Comparison of ENCODE assay signal across 9 cellular contexts in genomic region chr22:39175127-39176066, GRCh38. TPM values are rescaled to one million over a fixed set of nuclear protein-coding genes. Genes with fewer than 3 reads are reported as not detected.
DNase-seq lines count a peak whose midpoint lies in the region; ATAC-seq and TF ChIP-seq lines count a peak whose summit lies in the region.
"Had no signal": no experiment of that assay in that cellular context is flagged by ENCODE, and none has a peak within 500 bp of the region (broad histone marks: within the 10 kb centered on the region; RNA-seq: fewer than 3 reads in every experiment).

No MANE protein-coding gene starts in this region.

- CTCF ChIA-PET in A673 (lab: Charles Lee) = interaction anchor here (0.7 kb wide), 1 partner anchor 26 kb away, joined by 3 read pairs; no protein-coding TSS in a partner anchor

- no peaks in the 10 kb centered on the region for H4K20me1 ChIP-seq in neural cell (ENCODE audit: insufficient read depth)

- H3K9ac ChIP-seq in neural cell (ENCODE audit: low read length) = peak overlapping the region; percentile 70

- BruUV-seq in A673 (replicated peaks; lab: Mats Ljungman, UMichigan) = no TSS peak

- no peaks in the 10 kb centered on the region for H3K79me2 ChIP-seq in neural cell (replicated peaks; ENCODE audit: insufficient read depth, low read length)

- H3K9me3 ChIP-seq in A673 (ENCODE audit: low read depth, low read length, poor library complexity, severe bottlenecking) (no peaks in the 10 kb centered on the region), esophagus (ENCODE audit: control insufficient read depth in 2 of 2, insufficient read depth in 1 of 2, low read depth in 1 of 2, low read length in 1 of 2) (no peaks in the 10 kb centered on the region), neural cell (ENCODE audit: low read length) (no peaks in the 10 kb centered on the region)

- no peak for TF ChIP-seq RAD21 in neural cell (conservative IDR thresholded peaks at IDR 0.05)

- no peaks in the 10 kb centered on the region for H3K9me2 ChIP-seq in neural cell (ENCODE audit: insufficient read depth, low read length)

- H3F3A ChIP-seq in neural cell (ENCODE audit: insufficient read depth, low read length, poor library complexity, severe bottlenecking) = no peaks in the 10 kb centered on the region

- H3K4me3 ChIP-seq in A673 (ENCODE audit: low read depth, low read length, poor library complexity, severe bottlenecking) (no peak overlapping the region), esophagus (ENCODE audit: low read depth in 1 of 2, low read length in 2 of 2) (no peak overlapping the region), neural cell (ENCODE audit: low read length) (peak overlapping the region; percentile 53)

- H3K4me2 ChIP-seq in neural cell (ENCODE audit: low read length) = no peak overlapping the region

- ATAC-seq in HG02884 (IDR thresholded peaks at IDR 0.05; ENCODE audit: unreplicated experiment) = no peak
- ATAC-seq in GM21737 (IDR thresholded peaks at IDR 0.05; ENCODE audit: unreplicated experiment) = no peak

- H3K27me3 ChIP-seq in A673 (replicated peaks; ENCODE audit: insufficient read depth, low read depth, low read length, poor library complexity) (no peaks in the 10 kb centered on the region), esophagus (ENCODE audit: control insufficient read depth in 1 of 2, insufficient read depth in 2 of 2, low read length in 2 of 2) (no peaks in the 10 kb centered on the region), neural cell (ENCODE audit: insufficient read depth, low read depth, low read length) (no peaks in the 10 kb centered on the region)

- intact Hi-C loops in A673 (cut with micrococcal nuclease; ENCODE audit: unreplicated experiment) = loop anchor here (10.0 kb wide), 2 partner anchors 69 to 869 kb away; partner anchors contain the start of gene PDGFB

- POLR2A ChIA-PET in A673 (lab: Charles Lee; ENCODE audit: low non-redundant PET) = interaction anchor here (0.7 kb wide), 1 partner anchor 183 kb away, joined by 3 read pairs; no protein-coding TSS in a partner anchor

- no peak for DNase-seq in A673 (ENCODE audit: low spot score)
- DNase-seq in NCI-H226 = peak; percentile 58
- no peak for DNase-seq in activated CD4-positive, CD25-positive, alpha-beta regulatory T cell (lab: John Stamatoyannopoulos, UW)
- DNase-seq in GM19238 (ENCODE audit: insufficient read length, low spot score) = no peak
- DNase-seq: NCI-H2171 treated with DMSO at 0.1 percent for 48 hours had no signal

- H3K27ac ChIP-seq in A673 (ENCODE audit: low read depth, low read length, poor library complexity, severe bottlenecking) (peak overlapping the region; percentile 34), esophagus (ENCODE audit: low read depth in 2 of 2, low read length in 1 of 2) (peak overlapping the region; percentile 62), neural cell (ENCODE audit: low read length) (peak overlapping the region; percentile 87)

- 79% methylated on average over 22 of the region's 22 CpGs for WGBS in esophagus, 2 donors

- no peak for TF ChIP-seq EP300 in neural cell (conservative IDR thresholded peaks at IDR 0.05; ENCODE audit: poor library complexity, severe bottlenecking)

- H2AFZ ChIP-seq in neural cell (ENCODE audit: low read depth, low read length) = peak overlapping the region; percentile 74

- TF ChIP-seq CTCF in A673 (conservative IDR thresholded peaks at IDR 0.05; ENCODE audit: low read depth, low read length) (no peak), neural cell (IDR thresholded peaks at IDR 0.05; ENCODE audit: poor library complexity, severe bottlenecking) (no peak)

- peaks cover 20% of the 10 kb centered on the region for H3K4me1 ChIP-seq in A673 (ENCODE audit: insufficient read depth, low read length, poor library complexity, severe bottlenecking)
- peaks cover 0 to 15% of the 10 kb centered on the region in 2 donors for H3K4me1 ChIP-seq in esophagus (ENCODE audit: control insufficient read depth in 2 of 2, insufficient read depth in 2 of 2, low read length in 1 of 2)

- H3K36me3 ChIP-seq in A673 (ENCODE audit: insufficient read depth, low read length, poor library complexity, severe bottlenecking) (no peaks in the 10 kb centered on the region), esophagus (ENCODE audit: control insufficient read depth in 2 of 2, insufficient read depth in 2 of 2, low read length in 1 of 2) (no peaks in the 10 kb centered on the region), neural cell (ENCODE audit: insufficient read depth, low read length) (no peaks in the 10 kb centered on the region)

TF ChIP-seq in neural cell, 6 proteins besides CTCF, POLR2A, EP300 and RAD21:
- TF ChIP-seq REST (IDR thresholded peaks at IDR 0.05; ENCODE audit: borderline replicate concordance) (no peak), MXI1 (conservative IDR thresholded peaks at IDR 0.05; ENCODE audit: poor library complexity, severe bottlenecking) (no peak), TAF1 (IDR thresholded peaks at IDR 0.05; ENCODE audit: low read depth) (no peak), POLR2AphosphoS5 (IDR thresholded peaks at IDR 0.05) (no peak), SMC3 (conservative IDR thresholded peaks at IDR 0.05; ENCODE audit: poor library complexity) (no peak), EZH2 (IDR thresholded peaks at IDR 0.05; ENCODE audit: borderline replicate concordance, insufficient read depth, low read length, poor library complexity, severe bottlenecking) (no peak)

RNA-seq across cellular contexts. Expression of gene CBX7, which starts 22.9 kb away (rescaled TPM):
- total RNA-seq in A673 (2021) = 2.8 and 3.8 TPM in 2 replicates
- polyA plus RNA-seq in esophagus (10 to 100 TPM; 12.2 to 19.1 TPM), neural cell (4.4 and 6.1 TPM in 2 replicates)
- 7.8 and 13.9 TPM in 2 replicates for polyA minus RNA-seq in neural cell

Comparison
In these comparisons a context has a peak if more than half of its experiments do, and no peak if none do; other contexts are left out.
1. H3K27ac ChIP-seq: peak in every context shown above with its lines; median percentile 87 in neural cell; 62 in esophagus; 34 in A673.